ENCODE assay signal across 1 cellular context in the genomic region with DNA sequence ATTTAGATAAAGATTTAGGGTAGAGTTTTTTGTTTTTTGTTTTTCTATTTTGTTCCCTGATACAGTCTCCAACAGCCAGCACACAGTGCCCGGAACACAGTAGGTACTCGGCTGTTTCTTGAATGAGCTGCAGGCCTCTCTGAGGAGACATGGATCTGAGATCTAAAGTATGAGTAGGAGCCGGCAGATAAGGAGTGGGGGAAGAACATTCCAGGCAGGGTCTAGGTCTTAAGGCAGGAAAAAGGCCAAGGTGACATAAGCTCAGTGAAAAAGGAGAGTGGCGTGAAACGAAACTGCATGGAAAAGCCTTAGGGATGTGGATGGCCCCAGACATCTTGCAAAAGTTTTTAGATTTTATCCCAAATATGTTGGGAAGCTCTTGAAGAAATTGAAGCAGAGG.
TF ChIP-seq lines count a peak whose summit lies in the region.

No MANE protein-coding gene starts in this region.

TF ChIP-seq in IMR-90, 13 proteins besides CTCF, POLR2A, EP300 and RAD21 (continued from another document):
- TF ChIP-seq, protein P1, sequence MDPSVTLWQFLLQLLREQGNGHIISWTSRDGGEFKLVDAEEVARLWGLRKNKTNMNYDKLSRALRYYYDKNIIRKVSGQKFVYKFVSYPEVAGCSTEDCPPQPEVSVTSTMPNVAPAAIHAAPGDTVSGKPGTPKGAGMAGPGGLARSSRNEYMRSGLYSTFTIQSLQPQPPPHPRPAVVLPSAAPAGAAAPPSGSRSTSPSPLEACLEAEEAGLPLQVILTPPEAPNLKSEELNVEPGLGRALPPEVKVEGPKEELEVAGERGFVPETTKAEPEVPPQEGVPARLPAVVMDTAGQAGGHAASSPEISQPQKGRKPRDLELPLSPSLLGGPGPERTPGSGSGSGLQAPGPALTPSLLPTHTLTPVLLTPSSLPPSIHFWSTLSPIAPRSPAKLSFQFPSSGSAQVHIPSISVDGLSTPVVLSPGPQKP (IDR thresholded peaks at IDR 0.05; ENCODE audit: borderline replicate concordance, low read depth, low read length), result no peak
- TF ChIP-seq CHD1 (IDR thresholded peaks at IDR 0.05; ENCODE audit: low read depth, low read length) (no peak), NFE2L2 (IDR thresholded peaks at IDR 0.05; ENCODE audit: low read depth, low read length) (no peak), MAFK (IDR thresholded peaks at IDR 0.05; ENCODE audit: low read depth, low read length) (no peak)
TF ChIP-seq in IMR-90: peak in this region for 0.
